Comparison of ENCODE assay signal across 6 cellular contexts in genomic region chr19:57903298-57904174, GRCh38. TPM values are rescaled to one million over a fixed set of nuclear protein-coding genes. Genes with fewer than 3 reads are reported as not detected.
A peak's percentile ranks its signal among the peaks of the same experiment; 100 is the strongest.
DNase-seq lines count a peak whose midpoint lies in the region; ATAC-seq and TF ChIP-seq lines count a peak whose summit lies in the region.

No MANE protein-coding gene starts in this region.

- peak in 2 of 3 donors; percentile 58 to 61 for DNase-seq in Peyer's patch
- peak; percentile 47 for DNase-seq in iris pigment epithelial cell (ENCODE audit: low read depth)

- TF ChIP-seq CTCF in GM12875 (IDR thresholded peaks at IDR 0.05; ENCODE audit: borderline replicate concordance, insufficient read depth, low read depth, low read length) (0 out of 2 replicates have a peak, but pooled peaks have one; percentile 9), Peyer's patch (IDR thresholded peaks at IDR 0.05) (peak in 4 of 6 experiments; percentile 48 to 65 (median 61))

- H3K9me3 ChIP-seq in Peyer's patch = peaks cover 0 to 14% (median 0%) of the 10 kb centered on the region in 4 donors

- H3K4me3 ChIP-seq in GM12875 (ENCODE audit: low read depth, low read length) = no peak overlapping the region
- H3K4me3 ChIP-seq in Peyer's patch = peak overlapping the region in 2 of 4 donors; percentile 10 to 20

- H3K36me3 ChIP-seq in Peyer's patch = peaks cover 0 to 7% (median 0%) of the 10 kb centered on the region in 3 donors

- ATAC-seq in GM21723 (IDR thresholded peaks at IDR 0.05; ENCODE audit: unreplicated experiment) (no peak), GM21786 (IDR thresholded peaks at IDR 0.05; ENCODE audit: unreplicated experiment) (no peak), HG02973 (IDR thresholded peaks at IDR 0.05; ENCODE audit: unreplicated experiment) (no peak)

- no peaks in the 10 kb centered on the region for H3K27me3 ChIP-seq in Peyer's patch

- peaks cover 0 to 8% (median 0%) of the 10 kb centered on the region in 4 donors for H3K4me1 ChIP-seq in Peyer's patch

- peak overlapping the region in 2 of 4 donors; percentile 51 to 59 for H3K27ac ChIP-seq in Peyer's patch

- no peak for TF ChIP-seq POLR2A in Peyer's patch (IDR thresholded peaks at IDR 0.05)

RNA-seq across cellular contexts. Expression of gene ZNF417, which starts 12.9 kb away (rescaled TPM):
- 10 to 100 TPM; 13.5 to 54.5 (median 19.0) TPM for total RNA-seq in Peyer's patch

RNA-seq across cellular contexts. Expression of gene ZNF814, which starts 14.7 kb away (rescaled TPM):
- total RNA-seq in Peyer's patch = 10 to 100 TPM; 15.9 to 49.5 (median 30.8) TPM

RNA-seq across cellular contexts. Expression of gene ZNF418, which starts 31.7 kb away (rescaled TPM):
- 10 to 100 TPM in 1 of 4 donors, 1 to 10 TPM in 2, under 1 TPM in 1; 0.88 to 16.5 (median 2.4) TPM for total RNA-seq in Peyer's patch

RNA-seq across cellular contexts. Expression of gene ZNF256, which starts 44.0 kb away (rescaled TPM):
- 1 to 10 TPM; 2.7 to 6.2 (median 6.0) TPM for total RNA-seq in Peyer's patch

RNA-seq across cellular contexts. Expression of gene ZNF587, which starts 53.9 kb away (rescaled TPM):
- total RNA-seq in Peyer's patch = 10 to 100 TPM; 35.7 to 74.7 (median 62.8) TPM
